ENCODE assay signal across 8 cellular contexts in genomic region chr14:104795781-104796681, GRCh38. TPM values are rescaled to one million over a fixed set of nuclear protein-coding genes. Genes with fewer than 3 reads are reported as not detected.
DNase-seq lines count a peak whose midpoint lies in the region; ATAC-seq and TF ChIP-seq lines count a peak whose summit lies in the region.

No MANE protein-coding gene starts in this region.

- H3K27me3 Mint-ChIP-seq in activated T-cell treated with anti-CD3 and anti-CD28 coated beads, Interleukin-2, amount 50 U/mL, for 4 hours (ENCODE audit: low read depth): no peaks in the 10 kb centered on the region
- no peaks in the 10 kb centered on the region for H3K27me3 Mint-ChIP-seq in natural killer cell treated with Interleukin-12 subunit alpha and Interleukin-12 subunit beta and Interleukin-15 and Interleukin-18, amount 100 ng/mL, for 72 hours
- peaks cover 22% of the 10 kb centered on the region for H3K27me3 Mint-ChIP-seq in type B pancreatic cell

- TF ChIP-seq POLR2A in esophagus squamous epithelium (IDR thresholded peaks at IDR 0.05): peak in 2 of 4 donors; percentile 50 to 76

- WGBS in esophagus squamous epithelium, 2 donors: 54 to 67% methylated on average over 7 of the region's 55 CpGs

- H3K27ac Mint-ChIP-seq in natural killer cell treated with Interleukin-12 subunit alpha and Interleukin-12 subunit beta and Interleukin-15 and Interleukin-18, amount 100 ng/mL, for 72 hours: peak overlapping the region; percentile 47 to 56
- peak overlapping the region; percentile 16 for H3K27ac Mint-ChIP-seq in type B pancreatic cell

- ATAC-seq in GM19043 (IDR thresholded peaks at IDR 0.05; ENCODE audit: low read depth, unreplicated experiment): peak; percentile 31
- ATAC-seq in activated T-cell treated with anti-CD3 and anti-CD28 coated beads, Interleukin-2, amount 50 U/mL, for 4 hours: no peak
- ATAC-seq in natural killer cell treated with Interleukin-12 subunit alpha and Interleukin-12 subunit beta and Interleukin-15 and Interleukin-18, amount 100 ng/mL, for 72 hours: peak; percentile 75 to 85

- CTCF ChIA-PET in AG04449 (lab: Yijun Ruan, JAX): interaction anchor here (7.9 kb wide), 1 partner anchor 26 kb away, joined by 52 read pairs; no protein-coding TSS in a partner anchor

- TF ChIP-seq CTCF in AG04449 (IDR thresholded peaks at IDR 0.05; ENCODE audit: insufficient read depth, low read length, missing control alignments) (no peak), esophagus squamous epithelium (IDR thresholded peaks at IDR 0.05) (no peak), type B pancreatic cell (conservative IDR thresholded peaks at IDR 0.05) (no peak)

- DNase-seq in AG04449 (ENCODE audit: low read depth, low spot score): no peak
- DNase-seq in NAMALWA (ENCODE audit: low spot score): peak; percentile 46
- peak; percentile 56 for DNase-seq in activated T-cell treated with anti-CD3 and anti-CD28 coated beads, Interleukin-2, amount 50 U/mL, for 4 hours
- no peak for DNase-seq in esophagus squamous epithelium (lab: John Stamatoyannopoulos, UW)
- DNase-seq in natural killer cell treated with Interleukin-12 subunit alpha and Interleukin-12 subunit beta and Interleukin-15 and Interleukin-18, amount 100 ng/mL, for 72 hours (ENCODE audit: low spot score): peak; percentile 76
- no peak for DNase-seq in type B pancreatic cell (ENCODE audit: extremely low spot score, unreplicated experiment)
- DNase-seq in NCI-H345 (lab: John Stamatoyannopoulos, UW): no peak

- H3K9me3 Mint-ChIP-seq in activated T-cell treated with anti-CD3 and anti-CD28 coated beads, Interleukin-2, amount 50 U/mL, for 4 hours: no peaks in the 10 kb centered on the region
- no peaks in the 10 kb centered on the region for H3K9me3 Mint-ChIP-seq in natural killer cell treated with Interleukin-12 subunit alpha and Interleukin-12 subunit beta and Interleukin-15 and Interleukin-18, amount 100 ng/mL, for 72 hours
- no peaks in the 10 kb centered on the region for H3K9me3 Mint-ChIP-seq in type B pancreatic cell

- H3K27ac ChIP-seq in esophagus squamous epithelium: peak overlapping the region; percentile 86 to 94 (median 90)

- peak overlapping the region; percentile 74 for H3K4me3 Mint-ChIP-seq in activated T-cell treated with anti-CD3 and anti-CD28 coated beads, Interleukin-2, amount 50 U/mL, for 4 hours
- peak overlapping the region; percentile 69 for H3K4me3 Mint-ChIP-seq in natural killer cell treated with Interleukin-12 subunit alpha and Interleukin-12 subunit beta and Interleukin-15 and Interleukin-18, amount 100 ng/mL, for 72 hours
- peak overlapping the region; percentile 80 for H3K4me3 Mint-ChIP-seq in type B pancreatic cell

- POLR2A ChIA-PET in AG04449 (lab: Yijun Ruan, JAX): no interaction called here

- H3K4me1 Mint-ChIP-seq in activated T-cell treated with anti-CD3 and anti-CD28 coated beads, Interleukin-2, amount 50 U/mL, for 4 hours (ENCODE audit: low read depth): peaks cover 38% of the 10 kb centered on the region
- peaks cover 21 to 22% of the 10 kb centered on the region in 2 donors for H3K4me1 Mint-ChIP-seq in natural killer cell treated with Interleukin-12 subunit alpha and Interleukin-12 subunit beta and Interleukin-15 and Interleukin-18, amount 100 ng/mL, for 72 hours (ENCODE audit: low read depth in 2 of 2)
- H3K4me1 Mint-ChIP-seq in type B pancreatic cell (ENCODE audit: unreplicated experiment): peaks cover 32% of the 10 kb centered on the region

- H3K4me3 ChIP-seq in AG04449 (ENCODE audit: low read depth, low read length): peak overlapping the region; percentile 58
- H3K4me3 ChIP-seq in esophagus squamous epithelium: peak overlapping the region; percentile 39 to 95 (median 66)

- H3K36me3 Mint-ChIP-seq in activated T-cell treated with anti-CD3 and anti-CD28 coated beads, Interleukin-2, amount 50 U/mL, for 4 hours (ENCODE audit: insufficient read depth): peaks cover 2% of the 10 kb centered on the region
- no peaks in the 10 kb centered on the region for H3K36me3 Mint-ChIP-seq in natural killer cell treated with Interleukin-12 subunit alpha and Interleukin-12 subunit beta and Interleukin-15 and Interleukin-18, amount 100 ng/mL, for 72 hours
- no peaks in the 10 kb centered on the region for H3K36me3 Mint-ChIP-seq in type B pancreatic cell

- intact Hi-C loops in esophagus squamous epithelium (cut with DNase I): no loop called here

- no peaks in the 10 kb centered on the region for H3K9me3 ChIP-seq in esophagus squamous epithelium

- H3K27me3 ChIP-seq in esophagus squamous epithelium: no peaks in the 10 kb centered on the region

- peaks cover 44 to 82% (median 51%) of the 10 kb centered on the region in 3 donors for H3K4me1 ChIP-seq in esophagus squamous epithelium

- H3K36me3 ChIP-seq in esophagus squamous epithelium: peaks cover 0 to 15% (median 8%) of the 10 kb centered on the region in 3 donors

RNA-seq across cellular contexts. Expression of gene AKT1, which starts 0.5 kb away (rescaled TPM):
- total RNA-seq in activated T-cell treated with anti-CD3 and anti-CD28 coated beads, Interleukin-2, amount 50 U/mL, for 4 hours: 100 to 1,000 TPM; 107 to 124 (median 116) TPM
- 10 to 100 TPM; 66.6 to 93.7 (median 71.3) TPM for total RNA-seq in esophagus squamous epithelium
- 100 to 1,000 TPM; 128 to 229 TPM for total RNA-seq in natural killer cell treated with Interleukin-12 subunit alpha and Interleukin-12 subunit beta and Interleukin-15 and Interleukin-18, amount 100 ng/mL, for 72 hours
- total RNA-seq in type B pancreatic cell (ENCODE audit: low replicate concordance): 102 and 123 TPM in 2 replicates

RNA-seq across cellular contexts. Expression of gene ZBTB42, which starts 4.9 kb away (rescaled TPM):
- total RNA-seq in activated T-cell treated with anti-CD3 and anti-CD28 coated beads, Interleukin-2, amount 50 U/mL, for 4 hours: 1 to 10 TPM; 3.6 to 4.1 (median 4.0) TPM
- 10 to 100 TPM in 2 of 4 donors, 1 to 10 TPM in 2; 4.7 to 14.2 (median 8.4) TPM for total RNA-seq in esophagus squamous epithelium
- total RNA-seq in natural killer cell treated with Interleukin-12 subunit alpha and Interleukin-12 subunit beta and Interleukin-15 and Interleukin-18, amount 100 ng/mL, for 72 hours: 1 to 10 TPM; 1.3 to 3.0 TPM
- 6.6 and 11.5 TPM in 2 replicates for total RNA-seq in type B pancreatic cell (ENCODE audit: low replicate concordance)

RNA-seq across cellular contexts. Expression of gene SIVA1, which starts 43.1 kb away (rescaled TPM):
- total RNA-seq in activated T-cell treated with anti-CD3 and anti-CD28 coated beads, Interleukin-2, amount 50 U/mL, for 4 hours: 100 to 1,000 TPM; 135 to 157 (median 149) TPM
- 100 to 1,000 TPM; 149 to 282 (median 201) TPM for total RNA-seq in esophagus squamous epithelium
- total RNA-seq in natural killer cell treated with Interleukin-12 subunit alpha and Interleukin-12 subunit beta and Interleukin-15 and Interleukin-18, amount 100 ng/mL, for 72 hours: 100 to 1,000 TPM in 1 of 2 donors, 10 to 100 TPM in 1; 74.5 to 157 TPM
- 65.7 and 90.1 TPM in 2 replicates for total RNA-seq in type B pancreatic cell (ENCODE audit: low replicate concordance)

Comparison
In these comparisons a context has a peak if more than half of its experiments do, and no peak if none do; other contexts are left out.
1. DNase-seq: peak in NAMALWA (single experiment), activated T-cell treated with anti-CD3 and anti-CD28 coated beads, Interleukin-2, amount 50 U/mL, for 4 hours (single experiment) and natural killer cell treated with Interleukin-12 subunit alpha and Interleukin-12 subunit beta and Interleukin-15 and Interleukin-18, amount 100 ng/mL, for 72 hours (single experiment); none in AG04449 (single experiment), esophagus squamous epithelium (single experiment), type B pancreatic cell (single experiment) and NCI-H345 (single experiment).
2. ATAC-seq: peak in GM19043 (single experiment) and natural killer cell treated with Interleukin-12 subunit alpha and Interleukin-12 subunit beta and Interleukin-15 and Interleukin-18, amount 100 ng/mL, for 72 hours (2 of 2); none in activated T-cell treated with anti-CD3 and anti-CD28 coated beads, Interleukin-2, amount 50 U/mL, for 4 hours (0 of 2).
3. Peak in every context shown above with its lines, with median percentiles within 50 percentile points of each other: H3K4me3 Mint-ChIP-seq.